ENCODE assay signal across 9 cellular contexts in the genomic region with DNA sequence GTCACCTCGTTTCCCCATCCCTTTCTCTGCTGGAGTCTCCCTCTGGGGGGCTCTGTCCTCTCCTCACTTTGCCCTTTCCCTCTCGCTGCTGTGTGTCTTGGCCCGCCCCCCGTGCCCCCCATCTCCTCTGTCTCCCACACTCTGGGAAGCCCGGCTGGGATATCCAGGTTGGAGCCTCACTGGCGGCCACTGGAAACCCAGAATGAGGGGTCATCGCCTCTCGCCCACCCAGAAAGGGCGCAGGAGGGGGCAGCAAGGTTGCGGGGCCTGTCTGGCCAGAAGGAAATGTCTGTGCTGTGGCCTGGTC. TPM values are rescaled to one million over a fixed set of nuclear protein-coding genes. Genes with fewer than 3 reads are reported as not detected.
A peak's percentile ranks its signal among the peaks of the same experiment; 100 is the strongest.
DNase-seq lines count a peak whose midpoint lies in the region; ATAC-seq and TF ChIP-seq lines count a peak whose summit lies in the region.
"Had no signal": no experiment of that assay in that cellular context is flagged by ENCODE, and none has a peak within 500 bp of the region (broad histone marks: within the 10 kb centered on the region; RNA-seq: fewer than 3 reads in every experiment).

No MANE protein-coding gene starts in this region.

- H3K9me3 Mint-ChIP-seq in CD14-positive monocyte: peaks cover 0 to 1% (median 0%) of the 10 kb centered on the region in 7 donors

- H3K36me3 ChIP-seq in SU-DHL-6 (ENCODE audit: low read length) (no peaks in the 10 kb centered on the region), parathyroid adenoma (ENCODE audit: control insufficient read depth, insufficient read depth, low read length) (no peaks in the 10 kb centered on the region)

- H3K79me2 ChIP-seq in SU-DHL-6 (ENCODE audit: insufficient read depth, low read length): no peaks in the 10 kb centered on the region
- H3K79me2 ChIP-seq in parathyroid adenoma: no peaks in the 10 kb centered on the region

- peaks cover 31% of the 10 kb centered on the region for H3F3A ChIP-seq in SU-DHL-6 (ENCODE audit: insufficient read depth)

- H2AFZ ChIP-seq in SU-DHL-6 (ENCODE audit: low read depth, low read length, severe bottlenecking) (no peak overlapping the region), parathyroid adenoma (peak overlapping the region; percentile 75)

- no peaks in the 10 kb centered on the region for H4K20me1 ChIP-seq in SU-DHL-6 (ENCODE audit: low read depth, low read length)

- intact Hi-C loops in CD14-positive monocyte (cut with micrococcal nuclease): loop anchor here in 1 of 2 donors (2.0 to 5.0 kb wide), 2 partner anchors 15 to 37 kb away; partner anchors contain the start of genes B9D2 and CCDC97

- peaks cover 43 to 64% of the 10 kb centered on the region in 2 donors for H3K36me3 Mint-ChIP-seq in CD14-positive monocyte

- H3K9ac ChIP-seq in SU-DHL-6 (ENCODE audit: low read length): 0 out of 2 replicates have a peak overlapping the region, but pooled peaks have one; percentile 65
- no peak overlapping the region for H3K9ac ChIP-seq in parathyroid adenoma

- H3K27me3 ChIP-seq in SU-DHL-6 (ENCODE audit: low read length): no peaks in the 10 kb centered on the region
- no peaks in the 10 kb centered on the region for H3K27me3 ChIP-seq in parathyroid adenoma (ENCODE audit: control insufficient read depth, insufficient read depth, low read length)

- H3K9me3 ChIP-seq in SU-DHL-6 (ENCODE audit: insufficient read depth, low read length): no peaks in the 10 kb centered on the region
- H3K9me3 ChIP-seq in parathyroid adenoma (ENCODE audit: control insufficient read depth, low read length): no peaks in the 10 kb centered on the region

- peaks cover 22% of the 10 kb centered on the region for H3K4me1 ChIP-seq in parathyroid adenoma

- DNase-seq in CD14-positive monocyte (ENCODE audit: low spot score): no peak
- DNase-seq in fibroblast of pulmonary artery (ENCODE audit: low read depth): no peak
- no peak for DNase-seq in NCI-H226
- DNase-seq in KG1 (lab: John Stamatoyannopoulos, UW): no peak
- no peak for DNase-seq in GDM1 (lab: John Stamatoyannopoulos, UW)

- no peak for ATAC-seq in GM21390 (IDR thresholded peaks at IDR 0.05; ENCODE audit: unreplicated experiment)

- H3K4me3 Mint-ChIP-seq in CD14-positive monocyte: peak overlapping the region; percentile 32 to 83

- H3K27ac ChIP-seq in SU-DHL-6 (ENCODE audit: low read depth, low read length) (peak overlapping the region; percentile 91), parathyroid adenoma (peak overlapping the region; percentile 59)
- H3K27ac ChIP-seq: SK-N-MC had no signal

- no peaks in the 10 kb centered on the region for H3K9me2 ChIP-seq in SU-DHL-6 (replicated peaks; ENCODE audit: insufficient read depth, low read length)

- H3K27ac Mint-ChIP-seq in CD14-positive monocyte: peak overlapping the region; percentile 66 to 95 (median 87)

- H3K4me2 ChIP-seq in SU-DHL-6 (ENCODE audit: low read depth, low read length, poor library complexity, severe bottlenecking) (no peak overlapping the region), parathyroid adenoma (ENCODE audit: low read length) (peak overlapping the region; percentile 8)

- TF ChIP-seq CTCF in CD14-positive monocyte (IDR thresholded peaks at IDR 0.05) (no peak), SU-DHL-6 (IDR thresholded peaks at IDR 0.05; ENCODE audit: insufficient read depth, low read length, poor library complexity, severe bottlenecking) (no peak), fibroblast of pulmonary artery (IDR thresholded peaks at IDR 0.05; ENCODE audit: low read length, missing control alignments) (no peak), parathyroid adenoma (IDR thresholded peaks at IDR 0.05) (no peak)

- H3K4me1 Mint-ChIP-seq in CD14-positive monocyte: peaks cover 78% of the 10 kb centered on the region

- peaks cover 0 to 4% (median 0%) of the 10 kb centered on the region in 3 donors for H3K27me3 Mint-ChIP-seq in CD14-positive monocyte (ENCODE audit: low read depth in 3 of 3)

- no peak overlapping the region for H3K4me3 ChIP-seq in SU-DHL-6 (ENCODE audit: insufficient read depth, low read length, poor library complexity, severe bottlenecking)
- peak overlapping the region; percentile 6 for H3K4me3 ChIP-seq in fibroblast of pulmonary artery (replicated peaks; ENCODE audit: low read depth, low read length)
- H3K4me3 ChIP-seq in parathyroid adenoma (ENCODE audit: low read depth, low read length): no peak overlapping the region
- H3K4me3 ChIP-seq: SK-N-MC had no signal

RNA-seq across cellular contexts. Expression of gene CCDC97, which starts 15.6 kb away (rescaled TPM):
- 10 to 100 TPM in 1 of 2 donors, 1 to 10 TPM in 1; 8.8 to 13.0 TPM for polyA plus RNA-seq in CD14-positive monocyte

RNA-seq across cellular contexts. Expression of gene TGFB1, which starts 28.1 kb away (rescaled TPM):
- polyA plus RNA-seq in CD14-positive monocyte: 10 to 100 TPM; 30.6 to 42.2 TPM

RNA-seq across cellular contexts. Expression of gene B9D2, which starts 38.4 kb away (rescaled TPM):
- 10 to 100 TPM; 25.1 to 32.5 TPM for polyA plus RNA-seq in CD14-positive monocyte

RNA-seq across cellular contexts. Expression of gene TMEM91, which starts 50.7 kb away (rescaled TPM):
- 10 to 100 TPM; 29.1 to 34.9 TPM for polyA plus RNA-seq in CD14-positive monocyte
